In the genomic region with DNA sequence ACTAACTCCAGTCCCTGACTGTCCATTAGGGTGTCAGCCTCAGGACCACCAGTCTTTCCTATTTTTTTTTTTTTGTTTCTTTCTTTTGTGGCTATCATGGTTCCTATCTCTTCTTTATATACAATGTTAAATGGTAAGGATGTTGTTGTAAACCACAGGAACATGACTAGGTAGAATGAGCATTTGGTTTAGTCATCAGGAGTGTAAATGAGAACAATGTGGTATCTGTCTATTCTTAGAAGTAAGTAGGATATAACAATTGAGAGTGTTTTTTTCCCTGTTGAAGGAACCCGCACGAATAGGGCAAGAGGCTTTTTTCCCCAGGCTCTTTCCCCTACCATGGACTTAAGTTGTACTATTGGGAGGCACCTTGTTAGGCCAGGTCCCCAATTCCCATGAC, we compare ENCODE assay signal across 21 cellular contexts.
"Had no signal": no experiment of that assay in that cellular context is flagged by ENCODE, and none has a peak within 500 bp of the region (broad histone marks: within the 10 kb centered on the region; RNA-seq: fewer than 3 reads in every experiment).

No MANE protein-coding gene starts in this region.

- H3K27ac Mint-ChIP-seq: activated B cell treated with CpG ODN at 0.5 μM for 24 hours; activated CD4-positive, alpha-beta T cell treated with anti-CD3 and anti-CD28 coated beads, Interleukin-2, amount 10 ng/mL, durations not matched to agents 24 days and 14 days; activated CD8-positive, alpha-beta T cell treated with anti-CD3 and anti-CD28 coated beads for 36 hours; activated naive CD4-positive, alpha-beta T cell treated with anti-CD3 and anti-CD28 coated beads for 36 hours; activated naive CD8-positive, alpha-beta T cell treated with anti-CD3 and anti-CD28 coated beads, Interleukin-2, amount 50 U/mL, for 24 hours; activated T-helper 2 cell treated with anti-CD3 and anti-CD28 coated beads, Interferon-gamma antibody, Interleukin-2, Interleukin-4, amounts not matched to agents 10 μg/mL and 5 μg/mL and 100 μg/mL, durations not matched to agents 14 hours and 24 hours and 36 hours; nephron progenitor cell had no signal

- H3K4me1 ChIP-seq: left lung had no signal

- H3K27ac ChIP-seq: cardiac muscle cell, left lung had no signal

- H3K27me3 Mint-ChIP-seq: activated B cell treated with CpG ODN at 0.5 μM for 24 hours; activated CD4-positive, alpha-beta T cell treated with anti-CD3 and anti-CD28 coated beads, Interleukin-2, amount 10 ng/mL, durations not matched to agents 24 days and 14 days; activated CD8-positive, alpha-beta T cell treated with anti-CD3 and anti-CD28 coated beads for 36 hours; activated naive CD8-positive, alpha-beta T cell treated with anti-CD3 and anti-CD28 coated beads, Interleukin-2, amount 50 U/mL, for 24 hours had no signal

- H3K9me3 Mint-ChIP-seq: activated naive CD8-positive, alpha-beta T cell treated with anti-CD3 and anti-CD28 coated beads, Interleukin-2, amount 50 U/mL, for 24 hours; nephron progenitor cell had no signal

- H3K27me3 ChIP-seq: cardiac muscle cell, left lung had no signal

- H3K4me3 Mint-ChIP-seq: activated B cell treated with CpG ODN at 0.5 μM for 24 hours; activated CD4-positive, alpha-beta T cell treated with anti-CD3 and anti-CD28 coated beads, Interleukin-2, amount 10 ng/mL, durations not matched to agents 24 days and 14 days; activated CD8-positive, alpha-beta T cell treated with anti-CD3 and anti-CD28 coated beads for 36 hours; activated naive CD4-positive, alpha-beta T cell treated with anti-CD3 and anti-CD28 coated beads for 36 hours; activated naive CD8-positive, alpha-beta T cell treated with anti-CD3 and anti-CD28 coated beads, Interleukin-2, amount 50 U/mL, for 24 hours; nephron progenitor cell had no signal

- H3K4me1 Mint-ChIP-seq: activated B cell treated with CpG ODN at 0.5 μM for 24 hours; activated CD4-positive, alpha-beta T cell treated with anti-CD3 and anti-CD28 coated beads, Interleukin-2, amount 10 ng/mL, durations not matched to agents 24 days and 14 days; activated naive CD8-positive, alpha-beta T cell treated with anti-CD3 and anti-CD28 coated beads, Interleukin-2, amount 50 U/mL, for 24 hours; nephron progenitor cell had no signal

- ATAC-seq: activated CD8-positive, alpha-beta T cell treated with anti-CD3 and anti-CD28 coated beads for 36 hours; activated naive CD8-positive, alpha-beta T cell treated with anti-CD3 and anti-CD28 coated beads, Interleukin-2, amount 50 U/mL, for 24 hours; left lung had no signal

- H3K36me3 ChIP-seq: cardiac muscle cell, left lung had no signal

- FAIRE-seq: endothelial cell of umbilical vein had no signal

- H3K4me3 ChIP-seq: cardiac muscle cell, left lung had no signal

- DNase-seq: activated B cell treated with CpG ODN at 0.5 μM for 24 hours; activated CD4-positive, alpha-beta T cell treated with anti-CD3 and anti-CD28 coated beads, Interleukin-2, amount 10 ng/mL, durations not matched to agents 24 days and 14 days; activated CD8-positive, alpha-beta T cell treated with anti-CD3 and anti-CD28 coated beads for 36 hours; activated naive CD4-positive, alpha-beta T cell treated with anti-CD3 and anti-CD28 coated beads for 36 hours; activated naive CD8-positive, alpha-beta T cell treated with anti-CD3 and anti-CD28 coated beads, Interleukin-2, amount 50 U/mL, for 24 hours; activated T-cell treated with anti-CD3 and anti-CD28 coated beads, Interleukin-2, amount 50 U/mL, for 1 hour; anterior cingulate cortex; dermis blood vessel endothelial cell; effector memory CD4-positive, alpha-beta T cell; glutamatergic neuron; hippocampal formation; islet precursor cell; left lung; nephron progenitor cell; occipital lobe; posterior cingulate gyrus; stimulated activated naive CD4-positive, alpha-beta T cell; SW 1271 had no signal
